10 cellular contexts compared by ENCODE assay signal in the genomic region with DNA sequence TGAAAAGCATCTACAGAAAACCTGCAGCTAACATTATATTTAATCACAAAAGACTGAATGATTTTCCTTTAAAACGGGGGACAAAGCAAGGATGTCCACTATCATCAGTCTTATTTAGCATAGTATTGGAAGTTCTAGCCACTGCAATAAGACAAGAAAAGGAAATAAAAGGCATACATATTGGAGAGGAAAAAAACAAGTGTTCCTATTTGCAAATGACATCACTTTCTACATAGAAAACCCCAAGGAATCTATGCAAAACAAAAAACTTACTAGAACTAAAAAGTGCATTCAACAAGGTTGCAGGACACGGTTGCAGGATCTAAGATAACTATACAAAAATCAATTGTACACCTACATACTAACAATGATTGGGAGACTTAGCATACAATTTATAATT.
"Had no signal": no experiment of that assay in that cellular context is flagged by ENCODE, and none has a peak within 500 bp of the region (broad histone marks: within the 10 kb centered on the region; RNA-seq: fewer than 3 reads in every experiment).

No MANE protein-coding gene starts in this region.

- H3K36me3 ChIP-seq: HAP-1 had no signal

- H3K4me3 ChIP-seq: GM23248, HAP-1 had no signal

- H2AFZ ChIP-seq: GM23248 had no signal

- H3K4me1 ChIP-seq: HAP-1 had no signal

- H3K9me3 ChIP-seq: HAP-1 had no signal

- H3K4me2 ChIP-seq: KMS-11 had no signal

- H3K9ac ChIP-seq: GM23248, KMS-11 had no signal

- H3K27ac ChIP-seq: GM23248, HL-60, KMS-11 had no signal

- DNase-seq: GM23248, GOT3, H7, HFFc6, IMR-90, Karpas-422, KBM-7 had no signal
